Comparison of ENCODE assay signal across 9 cellular contexts in genomic region chr12:6337958-6338406, GRCh38. TPM values are rescaled to one million over a fixed set of nuclear protein-coding genes. Genes with fewer than 3 reads are reported as not detected.
DNase-seq lines count a peak whose midpoint lies in the region; ATAC-seq and TF ChIP-seq lines count a peak whose summit lies in the region.
"Had no signal": no experiment of that assay in that cellular context is flagged by ENCODE, and none has a peak within 500 bp of the region (broad histone marks: within the 10 kb centered on the region; RNA-seq: fewer than 3 reads in every experiment).

No MANE protein-coding gene starts in this region.

- 8 to 59% (median 13%) methylated on average over 11 of the region's 11 CpGs for WGBS in adipose tissue, 3 donors
- 22% methylated on average over 11 of the region's 11 CpGs for WGBS in suprapubic skin

- H3K27ac ChIP-seq in HCT116 (ENCODE audit: low read depth, low read length) (peak overlapping the region; percentile 99), adipose tissue (ENCODE audit: low read depth, low read length) (peak overlapping the region; percentile 98), suprapubic skin (peak overlapping the region; percentile 99)

- no TSS peak for BruUV-seq in HCT116 (replicated peaks; lab: Mats Ljungman, UMichigan)

- no peaks in the 10 kb centered on the region for H4K20me1 ChIP-seq in HCT116 (ENCODE audit: insufficient read depth)

- RAD21 ChIA-PET in HCT116 (lab: Charles Lee; ENCODE audit: low non-redundant PET in 1 of 2, low total read pairs in 2 of 2, uncharacterized antibody in 2 of 2, unreplicated experiment in 2 of 2): interaction anchor here in 1 of 2 experiments (1.2 kb wide), 1 partner anchor 26 kb away, joined by 4 read pairs; no protein-coding TSS in a partner anchor

- H3K4me3 ChIP-seq in HCT116 (replicated peaks in 1 of 2; ENCODE audit: low read depth in 1 of 2, low read length in 2 of 2) (peak overlapping the region; percentile 58 to 64), suprapubic skin (peak overlapping the region; percentile 92)

- intact Hi-C loops in HCT116 (cut with micrococcal nuclease): loop anchor here (2.0 to 10.0 kb wide), 3 partner anchors 39 to 197 kb away; partner anchors contain the start of gene GAPDH

- peaks cover 65 to 86% of the 10 kb centered on the region in 2 experiments for H3K4me1 ChIP-seq in HCT116 (ENCODE audit: control insufficient read depth in 1 of 2, insufficient read depth in 2 of 2, low read length in 2 of 2)
- H3K4me1 ChIP-seq in suprapubic skin: peaks cover 84% of the 10 kb centered on the region

- no peak for TF ChIP-seq EP300 in suprapubic skin (IDR thresholded peaks at IDR 0.05)

- H3K9me3 ChIP-seq in HCT116 (ENCODE audit: control insufficient read depth in 1 of 2, insufficient read depth in 1 of 2, low read depth in 1 of 2, low read length in 2 of 2) (no peaks in the 10 kb centered on the region), suprapubic skin (no peaks in the 10 kb centered on the region)

- H3K9me2 ChIP-seq in HCT116 (ENCODE audit: insufficient read depth): no peaks in the 10 kb centered on the region

- no peak for TF ChIP-seq POLR2A in HCT116 (IDR thresholded peaks at IDR 0.05; ENCODE audit: borderline replicate concordance, extremely low read depth, insufficient read depth, insufficient read length)
- TF ChIP-seq POLR2A in suprapubic skin (IDR thresholded peaks at IDR 0.05): no peak

- CTCF ChIA-PET in HCT116 (lab: Charles Lee): no interaction called here

- peak overlapping the region; percentile 90 for H3K9ac ChIP-seq in HCT116 (ENCODE audit: low read length)

- TF ChIP-seq CTCF in HCT116 (IDR thresholded peaks at IDR 0.05 in 2 of 3, conservative IDR thresholded peaks at IDR 0.05 in 1 of 3; ENCODE audit: borderline replicate concordance in 1 of 3, insufficient read depth in 1 of 3, low read depth in 2 of 3, low read length in 2 of 3) (no peak), suprapubic skin (IDR thresholded peaks at IDR 0.05) (no peak), GM20000 (IDR thresholded peaks at IDR 0.05; ENCODE audit: extremely low read depth, missing control alignments) (no peak)

- ATAC-seq in HCT116 (no peak), HG02885 (IDR thresholded peaks at IDR 0.05; ENCODE audit: poor library complexity, unreplicated experiment) (no peak)

- no peak for TF ChIP-seq RAD21 in HCT116 (IDR thresholded peaks at IDR 0.05; ENCODE audit: low read depth)

- peaks cover 10 to 21% of the 10 kb centered on the region in 2 experiments for H3K36me3 ChIP-seq in HCT116 (ENCODE audit: control insufficient read depth in 1 of 2, insufficient read depth in 2 of 2, low read length in 2 of 2)
- peaks cover 15% of the 10 kb centered on the region for H3K36me3 ChIP-seq in suprapubic skin

- DNase-seq in HCT116 (ENCODE audit: low read depth, low spot score) (no peak), iris pigment epithelial cell (ENCODE audit: low read depth) (peak; percentile 52), suprapubic skin (ENCODE audit: low spot score in 2 of 2) (no peak), amniotic stem cell (lab: John Stamatoyannopoulos, UW) (no peak), GM20000 (ENCODE audit: low spot score) (no peak)
- DNase-seq: glutamatergic neuron, NCI-H526 had no signal

- H3K79me2 ChIP-seq in HCT116 (ENCODE audit: insufficient read depth, low read length): peaks cover 92% of the 10 kb centered on the region

- POLR2A ChIA-PET in HCT116 (lab: Charles Lee): interaction anchor here (0.9 to 2.9 kb wide), 4 partner anchors 11 to 270 kb away, joined by 3 to 24 read pairs (median 7); partner anchors contain the start of gene GAPDH

- H3K27me3 ChIP-seq in HCT116 (ENCODE audit: insufficient read depth, low read length): no peaks in the 10 kb centered on the region
- H3K27me3 ChIP-seq in suprapubic skin: no peaks in the 10 kb centered on the region

- H3K4me2 ChIP-seq in HCT116 (ENCODE audit: low read length): peak overlapping the region; percentile 97

- no peak overlapping the region for H2AFZ ChIP-seq in HCT116 (ENCODE audit: low read depth, low read length, poor library complexity, severe bottlenecking)

TF ChIP-seq in HCT116, 20 proteins besides CTCF, POLR2A, EP300 and RAD21:
- no peak for TF ChIP-seq REST (IDR thresholded peaks at IDR 0.05; ENCODE audit: low read depth)
- no peak for TF ChIP-seq JUND (IDR thresholded peaks at IDR 0.05)
- no peak for TF ChIP-seq CBX3 (IDR thresholded peaks at IDR 0.05; ENCODE audit: low read depth)
- TF ChIP-seq POLR2AphosphoS5 (IDR thresholded peaks at IDR 0.05; ENCODE audit: low read depth, low read length): 0 out of 2 replicates have a peak, but pooled peaks have one; percentile 3

RNA-seq across cellular contexts. Expression of gene TNFRSF1A, which starts 3.9 kb away (rescaled TPM):
- total RNA-seq in HCT116 (2021; ENCODE audit: unreplicated experiment) (129 TPM), suprapubic skin (100 to 1,000 TPM; 276 to 352 (median 281) TPM)
- 91.0 and 116 TPM in 2 replicates for polyA plus RNA-seq in HCT116 (2012)
- 100 to 1,000 TPM in 1 of 3 donors, 10 to 100 TPM in 2; 46.8 to 238 (median 68.9) TPM for polyA plus RNA-seq in adipose tissue

RNA-seq across cellular contexts. Expression of gene PLEKHG6, which starts 27.5 kb away (rescaled TPM):
- total RNA-seq in HCT116 (2021; ENCODE audit: unreplicated experiment): 27.4 TPM
- 16.5 and 19.9 TPM in 2 replicates for polyA plus RNA-seq in HCT116 (2012)
- 100 to 1,000 TPM in 1 of 3 donors, 1 to 10 TPM in 2; 8.7 to 117 (median 9.8) TPM for polyA plus RNA-seq in adipose tissue
- total RNA-seq in suprapubic skin: 10 to 100 TPM; 12.4 to 29.9 (median 27.8) TPM

RNA-seq across cellular contexts. Expression of gene SCNN1A, which starts 37.4 kb away (rescaled TPM):
- total RNA-seq in HCT116 (2021; ENCODE audit: unreplicated experiment) (118 TPM), suprapubic skin (100 to 1,000 TPM in 1 of 4 donors, 10 to 100 TPM in 3; 74.2 to 143 (median 93.7) TPM)
- 150 and 159 TPM in 2 replicates for polyA plus RNA-seq in HCT116 (2012)
- 10 to 100 TPM in 1 of 3 donors, 1 to 10 TPM in 2; 1.0 to 17.0 (median 5.0) TPM for polyA plus RNA-seq in adipose tissue

RNA-seq across cellular contexts. Expression of gene LTBR, which starts 46.0 kb away (rescaled TPM):
- total RNA-seq in HCT116 (2021; ENCODE audit: unreplicated experiment): 128 TPM
- polyA plus RNA-seq in HCT116 (2012): 91.2 and 100 TPM in 2 replicates
- polyA plus RNA-seq in adipose tissue: 100 to 1,000 TPM in 1 of 3 donors, 10 to 100 TPM in 2; 53.4 to 132 (median 60.0) TPM
- 100 to 1,000 TPM; 157 to 297 (median 204) TPM for total RNA-seq in suprapubic skin
